1 cellular context compared by ENCODE assay signal in genomic region chr22:20021196-20022181, GRCh38.
TF ChIP-seq lines count a peak whose summit lies in the region.

No MANE protein-coding gene starts in this region.

TF ChIP-seq in GM12878, 131 proteins besides CTCF, POLR2A, EP300 and RAD21 (continued from another document):
- TF ChIP-seq ZNF687 (IDR thresholded peaks at IDR 0.05) (no peak), SUZ12 (IDR thresholded peaks at IDR 0.05; ENCODE audit: unreplicated experiment) (no peak), JUNB (IDR thresholded peaks at IDR 0.05) (no peak), EGR1 (IDR thresholded peaks at IDR 0.05; ENCODE audit: borderline replicate concordance in 1 of 2, low read depth in 2 of 2, low read length in 2 of 2) (no peak), BCLAF1 (IDR thresholded peaks at IDR 0.05) (no peak), CEBPB (IDR thresholded peaks at IDR 0.05; ENCODE audit: borderline replicate concordance in 1 of 2, low read depth in 2 of 2, low read length in 2 of 2) (no peak), ATF3 (IDR thresholded peaks at IDR 0.05; ENCODE audit: borderline replicate concordance, extremely low read depth, low read depth, low read length) (no peak), PRDM15 (CRISPR knock-in tag; IDR thresholded peaks at IDR 0.05) (no peak), MEF2B (IDR thresholded peaks at IDR 0.05; ENCODE audit: partially characterized antibody, poor library complexity, severe bottlenecking) (no peak), YBX1 (IDR thresholded peaks at IDR 0.05) (no peak), TBL1XR1 (IDR thresholded peaks at IDR 0.05; ENCODE audit: low read depth, low read length) (no peak), HDAC2 (IDR thresholded peaks at IDR 0.05) (no peak), E4F1 (IDR thresholded peaks at IDR 0.05; ENCODE audit: borderline replicate concordance, partially characterized antibody) (no peak), REST (IDR thresholded peaks at IDR 0.05; ENCODE audit: low read depth, low read length) (no peak), NR2F1 (conservative IDR thresholded peaks at IDR 0.05) (no peak; the same call in 1 of the 2 replicates), STAT3 (IDR thresholded peaks at IDR 0.05; ENCODE audit: low read depth, low read length) (no peak), HDAC6 (IDR thresholded peaks at IDR 0.05; ENCODE audit: unreplicated experiment) (peak; percentile 9), MXI1 (IDR thresholded peaks at IDR 0.05; ENCODE audit: low read depth, low read length) (peak; percentile 11; the same call in 1 of the 2 replicates), RAD51 (IDR thresholded peaks at IDR 0.05) (no peak), SIN3A (IDR thresholded peaks at IDR 0.05; ENCODE audit: low read depth, low read length) (0 out of 2 replicates have a peak, but pooled peaks have one; percentile 22), BHLHE40 (IDR thresholded peaks at IDR 0.05; ENCODE audit: borderline replicate concordance in 1 of 2, low read depth in 2 of 2, low read length in 1 of 2) (0 out of 4 replicates have a peak, but pooled peaks of 1 of the 2 experiments have one; percentile 2), RELA (IDR thresholded peaks at IDR 0.05; ENCODE audit: borderline replicate concordance, partially characterized antibody) (no peak), WRNIP1 (IDR thresholded peaks at IDR 0.05; ENCODE audit: borderline replicate concordance, low read depth, low read length) (no peak), NBN (IDR thresholded peaks at IDR 0.05) (0 out of 2 replicates have a peak, but pooled peaks have one; percentile 17), SREBF2 (IDR thresholded peaks at IDR 0.05; ENCODE audit: low read length) (no peak), LARP7 (IDR thresholded peaks at IDR 0.05) (no peak; the same call in 1 of the 2 replicates)
- TF ChIP-seq, protein P1, sequence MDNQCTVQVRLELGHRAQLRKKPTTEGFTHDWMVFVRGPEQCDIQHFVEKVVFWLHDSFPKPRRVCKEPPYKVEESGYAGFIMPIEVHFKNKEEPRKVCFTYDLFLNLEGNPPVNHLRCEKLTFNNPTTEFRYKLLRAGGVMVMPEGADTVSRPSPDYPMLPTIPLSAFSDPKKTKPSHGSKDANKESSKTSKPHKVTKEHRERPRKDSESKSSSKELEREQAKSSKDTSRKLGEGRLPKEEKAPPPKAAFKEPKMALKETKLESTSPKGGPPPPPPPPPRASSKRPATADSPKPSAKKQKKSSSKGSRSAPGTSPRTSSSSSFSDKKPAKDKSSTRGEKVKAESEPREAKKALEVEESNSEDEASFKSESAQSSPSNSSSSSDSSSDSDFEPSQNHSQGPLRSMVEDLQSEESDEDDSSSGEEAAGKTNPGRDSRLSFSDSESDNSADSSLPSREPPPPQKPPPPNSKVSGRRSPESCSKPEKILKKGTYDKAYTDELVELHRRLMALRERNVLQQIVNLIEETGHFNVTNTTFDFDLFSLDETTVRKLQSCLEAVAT (IDR thresholded peaks at IDR 0.05), result no peak
- TF ChIP-seq, protein P2, sequence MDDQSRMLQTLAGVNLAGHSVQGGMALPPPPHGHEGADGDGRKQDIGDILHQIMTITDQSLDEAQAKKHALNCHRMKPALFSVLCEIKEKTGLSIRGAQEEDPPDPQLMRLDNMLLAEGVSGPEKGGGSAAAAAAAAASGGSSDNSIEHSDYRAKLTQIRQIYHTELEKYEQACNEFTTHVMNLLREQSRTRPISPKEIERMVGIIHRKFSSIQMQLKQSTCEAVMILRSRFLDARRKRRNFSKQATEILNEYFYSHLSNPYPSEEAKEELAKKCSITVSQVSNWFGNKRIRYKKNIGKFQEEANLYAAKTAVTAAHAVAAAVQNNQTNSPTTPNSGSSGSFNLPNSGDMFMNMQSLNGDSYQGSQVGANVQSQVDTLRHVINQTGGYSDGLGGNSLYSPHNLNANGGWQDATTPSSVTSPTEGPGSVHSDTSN (IDR thresholded peaks at IDR 0.05; ENCODE audit: insufficient replicate concordance, low read depth, low read length), result no peak
